11 cellular contexts compared by ENCODE assay signal in genomic region chr16:57141822-57142631, GRCh38. TPM values are rescaled to one million over a fixed set of nuclear protein-coding genes. Genes with fewer than 3 reads are reported as not detected.
A peak's percentile ranks its signal among the peaks of the same experiment; 100 is the strongest.
DNase-seq lines count a peak whose midpoint lies in the region; ATAC-seq and TF ChIP-seq lines count a peak whose summit lies in the region.
"Had no signal": no experiment of that assay in that cellular context is flagged by ENCODE, and none has a peak within 500 bp of the region (broad histone marks: within the 10 kb centered on the region; RNA-seq: fewer than 3 reads in every experiment).

No MANE protein-coding gene starts in this region.

- 70 to 90% (median 80%) methylated on average over 15 to 16 of the region's 16 CpGs for WGBS in adrenal gland, 4 donors

- TF ChIP-seq POLR2A in Peyer's patch (IDR thresholded peaks at IDR 0.05) (no peak), adrenal gland (IDR thresholded peaks at IDR 0.05) (no peak)

- H3K36me3 Mint-ChIP-seq in activated T-cell treated with anti-CD3 and anti-CD28 coated beads, Interleukin-2, amount 50 U/mL, for 24 hours (ENCODE audit: low read depth) = no peaks in the 10 kb centered on the region

- no peaks in the 10 kb centered on the region for H3K27me3 Mint-ChIP-seq in activated T-cell treated with anti-CD3 and anti-CD28 coated beads, Interleukin-2, amount 50 U/mL, for 24 hours

- H3K4me3 ChIP-seq in Peyer's patch = no peak overlapping the region
- no peak overlapping the region for H3K4me3 ChIP-seq in adrenal gland
- H3K4me3 ChIP-seq: suprapubic skin had no signal

- H3K4me3 Mint-ChIP-seq in activated T-cell treated with anti-CD3 and anti-CD28 coated beads, Interleukin-2, amount 50 U/mL, for 24 hours = peak overlapping the region; percentile 50

- H3K27ac Mint-ChIP-seq in activated T-cell treated with anti-CD3 and anti-CD28 coated beads, Interleukin-2, amount 50 U/mL, for 24 hours = peak overlapping the region; percentile 96

- peak; percentile 59 for DNase-seq in activated T-cell treated with anti-CD3 and anti-CD28 coated beads, Interleukin-2, amount 50 U/mL, for 24 hours
- DNase-seq in activated T-cell treated with anti-CD3 and anti-CD28 coated beads for 4 hours = no peak
- DNase-seq in Peyer's patch = peak in 2 of 3 donors; percentile 41 to 47
- no peak for DNase-seq in stimulated activated CD4-positive, alpha-beta T cell treated with anti-CD3 and anti-CD28 coated beads, Interleukin-2, amount 100 ng/mL, for 48 hours
- no peak for DNase-seq in adrenal gland
- DNase-seq: left colon, RPMI8226 had no signal

- no peak for ATAC-seq in GM18519 (IDR thresholded peaks at IDR 0.05; ENCODE audit: low FRiP score, unreplicated experiment)

- no peak for TF ChIP-seq CTCF in Peyer's patch (IDR thresholded peaks at IDR 0.05)
- no peak for TF ChIP-seq CTCF in adrenal gland (IDR thresholded peaks at IDR 0.05)

- intact Hi-C loops in adrenal gland (cut with DNase I) = no loop called here

- H3K9me3 ChIP-seq in Peyer's patch = no peaks in the 10 kb centered on the region
- H3K9me3 ChIP-seq in adrenal gland (replicated peaks in 1 of 3) = no peaks in the 10 kb centered on the region
- H3K9me3 ChIP-seq: suprapubic skin had no signal

- peaks cover 39% of the 10 kb centered on the region for H3K4me1 Mint-ChIP-seq in activated T-cell treated with anti-CD3 and anti-CD28 coated beads, Interleukin-2, amount 50 U/mL, for 24 hours (ENCODE audit: low read depth)

- H3K27ac ChIP-seq in Peyer's patch (peak overlapping the region in 1 of 4 donors; percentile 17), cingulate gyrus (ENCODE audit: low read depth, low read length) (peak overlapping the region; percentile 92), temporal lobe (ENCODE audit: low read depth, low read length) (peak overlapping the region; percentile 99), adrenal gland (no peak overlapping the region)
- H3K27ac ChIP-seq: suprapubic skin had no signal

- no peaks in the 10 kb centered on the region for H3K9me3 Mint-ChIP-seq in activated T-cell treated with anti-CD3 and anti-CD28 coated beads, Interleukin-2, amount 50 U/mL, for 24 hours

- H3K27me3 ChIP-seq in Peyer's patch (no peaks in the 10 kb centered on the region), adrenal gland (no peaks in the 10 kb centered on the region)
- H3K27me3 ChIP-seq: suprapubic skin had no signal

- H3K36me3 ChIP-seq in Peyer's patch (peaks cover 0 to 22% (median 0%) of the 10 kb centered on the region in 3 donors), adrenal gland (replicated peaks in 1 of 2) (no peaks in the 10 kb centered on the region)
- H3K36me3 ChIP-seq: suprapubic skin had no signal

- H3K4me1 ChIP-seq in Peyer's patch = peaks cover 0 to 25% (median 11%) of the 10 kb centered on the region in 4 donors
- H3K4me1 ChIP-seq in adrenal gland (replicated peaks in 1 of 2) = peaks cover 0 to 31% of the 10 kb centered on the region in 2 donors

RNA-seq across cellular contexts. Expression of gene PSME3IP1, which starts 43.8 kb away (rescaled TPM):
- total RNA-seq in Peyer's patch (100 to 1,000 TPM in 2 of 4 donors, 10 to 100 TPM in 2; 55.7 to 308 (median 109) TPM), temporal lobe (96.9 TPM), adrenal gland (10 to 100 TPM; 32.9 to 72.8 (median 65.3) TPM)
- 100 to 1,000 TPM in 1 of 3 donors, 10 to 100 TPM in 2; 67.9 to 129 (median 78.6) TPM for polyA plus RNA-seq in adrenal gland

RNA-seq across cellular contexts. Expression of gene RSPRY1, which starts 44.1 kb away (rescaled TPM):
- 10 to 100 TPM; 49.0 to 84.7 (median 65.1) TPM for total RNA-seq in Peyer's patch
- 61.7 TPM for total RNA-seq in temporal lobe
- 10 to 100 TPM; 17.3 to 36.8 (median 25.5) TPM for total RNA-seq in adrenal gland
- polyA plus RNA-seq in adrenal gland = 10 to 100 TPM in 1 of 3 donors, 1 to 10 TPM in 2; 7.7 to 43.5 (median 8.1) TPM

RNA-seq across cellular contexts. Expression of gene CPNE2, which starts 49.6 kb away (rescaled TPM):
- total RNA-seq in Peyer's patch (10 to 100 TPM; 26.4 to 73.9 (median 64.8) TPM), temporal lobe (42.5 TPM), adrenal gland (10 to 100 TPM; 11.8 to 43.6 (median 17.1) TPM)
- polyA plus RNA-seq in adrenal gland = 10 to 100 TPM in 2 of 3 donors, 1 to 10 TPM in 1; 9.6 to 36.7 (median 29.4) TPM

Comparison
In these comparisons a context has a peak if more than half of its experiments do, and no peak if none do; other contexts are left out.
1. DNase-seq: peak in activated T-cell treated with anti-CD3 and anti-CD28 coated beads, Interleukin-2, amount 50 U/mL, for 24 hours (single experiment) and Peyer's patch (2 of 3); none in activated T-cell treated with anti-CD3 and anti-CD28 coated beads for 4 hours (single experiment), stimulated activated CD4-positive, alpha-beta T cell treated with anti-CD3 and anti-CD28 coated beads, Interleukin-2, amount 100 ng/mL, for 48 hours (0 of 2) and adrenal gland (0 of 7).
2. H3K27ac ChIP-seq: peak in cingulate gyrus (single experiment) and temporal lobe (single experiment); none in adrenal gland (0 of 5).